In genomic region chr9:5870020-5870339, GRCh38 we compare ENCODE assay signal across 18 cellular contexts. TPM values are rescaled to one million over a fixed set of nuclear protein-coding genes. Genes with fewer than 3 reads are reported as not detected.
"Had no signal": no experiment of that assay in that cellular context is flagged by ENCODE, and none has a peak within 500 bp of the region (broad histone marks: within the 10 kb centered on the region; RNA-seq: fewer than 3 reads in every experiment).

No MANE protein-coding gene starts in this region.

- FAIRE-seq: small intestine had no signal

- ATAC-seq: right cardiac atrium had no signal

- H3K4me3 ChIP-seq: prostate gland, upper lobe of left lung had no signal

- H3K27ac Mint-ChIP-seq: dendritic cell treated with granulocyte-macrophage colony-stimulating factor and Interleukin-4, amounts not matched to agents 40 ng/mL and 50 ng/mL, for 4 days; natural killer cell treated with Interleukin-12 subunit alpha and Interleukin-12 subunit beta and Interleukin-15 and Interleukin-18, amount 100 ng/mL, for 72 hours; T-helper 2 cell treated with Interferon-gamma antibody and Interleukin-4, amounts not matched to agents 5 μg/mL and 100 μg/mL, for 36 hours had no signal

- H3K36me3 ChIP-seq: prostate gland, upper lobe of left lung had no signal

- H3K9me3 Mint-ChIP-seq: activated naive CD4-positive, alpha-beta T cell treated with anti-CD3 and anti-CD28 coated beads, Interleukin-2, amount 50 U/mL, for 72 hours; dendritic cell treated with granulocyte-macrophage colony-stimulating factor and Interleukin-4, amounts not matched to agents 40 ng/mL and 50 ng/mL, for 4 days; T-helper 2 cell treated with Interferon-gamma antibody and Interleukin-4, amounts not matched to agents 5 μg/mL and 100 μg/mL, for 36 hours had no signal

- DNase-seq: activated CD4-positive, CD25-positive, alpha-beta regulatory T cell; activated gamma-delta T cell; cerebellar nuclear complex; effector memory CD4-positive, alpha-beta T cell; kidney glomerular epithelial cell; right cardiac atrium; stimulated activated CD4-positive, alpha-beta T cell treated with anti-CD3 and anti-CD28 coated beads, Interleukin-4, amount 100 ng/mL, for 4 hours had no signal

- H3K4me3 Mint-ChIP-seq: dendritic cell treated with granulocyte-macrophage colony-stimulating factor and Interleukin-4, amounts not matched to agents 40 ng/mL and 50 ng/mL, for 4 days; natural killer cell treated with Interleukin-12 subunit alpha and Interleukin-12 subunit beta and Interleukin-15 and Interleukin-18, amount 100 ng/mL, for 72 hours; T-helper 2 cell treated with Interferon-gamma antibody and Interleukin-4, amounts not matched to agents 5 μg/mL and 100 μg/mL, for 36 hours had no signal

- H3K4me1 ChIP-seq: foreskin keratinocyte, prostate gland, upper lobe of left lung had no signal

- H3K9me3 ChIP-seq: prostate gland, upper lobe of left lung had no signal

- H3K27me3 Mint-ChIP-seq: dendritic cell treated with granulocyte-macrophage colony-stimulating factor and Interleukin-4, amounts not matched to agents 40 ng/mL and 50 ng/mL, for 4 days; natural killer cell treated with Interleukin-12 subunit alpha and Interleukin-12 subunit beta and Interleukin-15 and Interleukin-18, amount 100 ng/mL, for 72 hours had no signal

- H3K36me3 Mint-ChIP-seq: natural killer cell treated with Interleukin-12 subunit alpha and Interleukin-12 subunit beta and Interleukin-15 and Interleukin-18, amount 100 ng/mL, for 72 hours had no signal

- H3K27me3 ChIP-seq: foreskin keratinocyte, upper lobe of left lung had no signal

- H3K27ac ChIP-seq: foreskin keratinocyte, prostate gland, upper lobe of left lung had no signal

RNA-seq across cellular contexts. Expression of gene MLANA, which starts 20.7 kb away (rescaled TPM):
- total RNA-seq: activated naive CD4-positive, alpha-beta T cell treated with anti-CD3 and anti-CD28 coated beads, Interleukin-2, amount 50 U/mL, for 72 hours; foreskin keratinocyte; left ventricle myocardium superior; mesenteric fat pad; natural killer cell treated with Interleukin-12 subunit alpha and Interleukin-12 subunit beta and Interleukin-15 and Interleukin-18, amount 100 ng/mL, for 72 hours; omental fat pad; prostate gland; right cardiac atrium; upper lobe of left lung had no signal
- polyA plus RNA-seq: foreskin keratinocyte, right cardiac atrium, small intestine had no signal
